11 cellular contexts compared by ENCODE assay signal in the genomic region with DNA sequence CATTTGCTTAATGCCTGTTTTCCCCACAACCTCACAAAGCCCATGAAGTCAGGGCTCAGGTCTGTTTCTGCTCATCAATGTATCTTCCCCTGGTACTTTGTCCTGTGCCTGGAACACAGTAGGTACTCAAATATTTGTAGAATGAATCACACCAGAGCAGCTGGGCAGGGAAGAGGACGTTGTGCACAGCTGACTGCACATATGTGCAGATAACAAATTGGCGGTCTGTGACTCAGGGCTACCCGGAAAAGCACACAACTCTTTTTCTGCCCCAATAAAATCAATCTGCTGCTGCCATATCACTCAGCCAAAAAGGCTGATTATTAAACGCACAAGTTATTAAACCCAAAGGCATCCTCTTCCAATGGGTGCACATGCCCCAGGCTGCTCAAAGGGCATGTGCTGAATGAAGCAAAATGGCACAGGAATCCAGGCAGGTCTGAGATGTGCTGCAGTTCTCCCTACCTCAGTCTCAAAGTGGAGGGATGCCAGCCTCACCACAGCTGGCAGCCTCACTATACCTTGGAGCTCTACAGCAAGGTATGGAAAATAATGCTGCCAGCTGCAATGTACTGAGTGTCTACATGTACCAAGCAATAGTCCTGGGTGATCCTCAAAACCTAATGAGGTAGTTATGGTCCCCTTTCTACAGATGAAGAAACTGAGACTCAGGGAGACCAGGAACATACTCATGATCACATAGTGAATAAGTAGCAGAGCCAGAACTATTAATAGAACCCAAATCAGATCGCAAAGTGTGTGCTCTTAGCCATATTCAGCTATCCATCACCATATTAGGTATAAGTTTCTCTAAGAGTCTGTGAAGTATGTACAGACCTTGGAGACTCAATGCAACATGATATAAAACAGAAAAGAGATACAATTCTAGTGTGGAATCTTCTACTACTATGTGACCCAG. TPM values are rescaled to one million over a fixed set of nuclear protein-coding genes. Genes with fewer than 3 reads are reported as not detected.
DNase-seq lines count a peak whose midpoint lies in the region; ATAC-seq and TF ChIP-seq lines count a peak whose summit lies in the region.
"Had no signal": no experiment of that assay in that cellular context is flagged by ENCODE, and none has a peak within 500 bp of the region (broad histone marks: within the 10 kb centered on the region; RNA-seq: fewer than 3 reads in every experiment).

No MANE protein-coding gene starts in this region.

- 19% methylated on average over 5 of the region's 5 CpGs for WGBS in urinary bladder

- no peak for TF ChIP-seq CTCF in brain microvascular endothelial cell (IDR thresholded peaks at IDR 0.05; ENCODE audit: low read depth, low read length, missing control alignments)

- no peaks in the 10 kb centered on the region for H3K27me3 ChIP-seq in brain microvascular endothelial cell (replicated peaks)
- H3K27me3 ChIP-seq: SJSA1 had no signal

- in situ Hi-C loops in brain microvascular endothelial cell (cut with HindIII; ENCODE audit: low pct_ligation_motif_present, low sequenced_read_pairs), result no loop called here

- H3K36me3 ChIP-seq in brain microvascular endothelial cell (replicated peaks), result no peaks in the 10 kb centered on the region
- no peaks in the 10 kb centered on the region for H3K36me3 ChIP-seq in urinary bladder (ENCODE audit: insufficient read depth)
- H3K36me3 ChIP-seq: SJSA1 had no signal

- ATAC-seq in HG03097 (IDR thresholded peaks at IDR 0.05; ENCODE audit: low FRiP score, unreplicated experiment) (no peak), GM21717 (IDR thresholded peaks at IDR 0.05; ENCODE audit: unreplicated experiment) (no peak)
- ATAC-seq: HCT116 had no signal

- DNase-seq in DMS 273 (lab: John Stamatoyannopoulos, UW; ENCODE audit: unreplicated experiment), result peak; percentile 43
- DNase-seq in DMS 273 treated with DMSO at 0.1 percent for 48 hours (lab: John Stamatoyannopoulos, UW), result no peak
- peak; percentile 28 for DNase-seq in brain microvascular endothelial cell
- peak; percentile 94 for DNase-seq in kidney glomerular epithelial cell (lab: John Stamatoyannopoulos, UW)
- DNase-seq in NAMALWA (ENCODE audit: low spot score), result no peak

- H3K4me1 ChIP-seq in urinary bladder (ENCODE audit: insufficient read depth), result peaks cover 2% of the 10 kb centered on the region
- H3K4me1 ChIP-seq: SJSA1 had no signal

- H3K27ac ChIP-seq in brain microvascular endothelial cell (no peak overlapping the region), urinary bladder (ENCODE audit: low read depth) (peak overlapping the region; percentile 48)
- H3K27ac ChIP-seq: 22Rv1, SJSA1 had no signal

- no peak overlapping the region for H3K4me3 ChIP-seq in brain microvascular endothelial cell (ENCODE audit: low read depth, low read length)
- H3K4me3 ChIP-seq in urinary bladder (ENCODE audit: low read depth, low read length), result no peak overlapping the region
- H3K4me3 ChIP-seq: SJSA1 had no signal

RNA-seq across cellular contexts. Expression of a gene that starts 43.4 kb away (rescaled TPM):
- 297 TPM for total RNA-seq in urinary bladder
- 697 TPM for polyA plus RNA-seq in urinary bladder

Comparison
In these comparisons a context has a peak if more than half of its experiments do, and no peak if none do; other contexts are left out.
1. DNase-seq: peak in DMS 273 (single experiment), brain microvascular endothelial cell (single experiment) and kidney glomerular epithelial cell (single experiment); none in DMS 273 treated with DMSO at 0.1 percent for 48 hours (single experiment) and NAMALWA (single experiment).